ENCODE assay signal across 20 cellular contexts in the genomic region with DNA sequence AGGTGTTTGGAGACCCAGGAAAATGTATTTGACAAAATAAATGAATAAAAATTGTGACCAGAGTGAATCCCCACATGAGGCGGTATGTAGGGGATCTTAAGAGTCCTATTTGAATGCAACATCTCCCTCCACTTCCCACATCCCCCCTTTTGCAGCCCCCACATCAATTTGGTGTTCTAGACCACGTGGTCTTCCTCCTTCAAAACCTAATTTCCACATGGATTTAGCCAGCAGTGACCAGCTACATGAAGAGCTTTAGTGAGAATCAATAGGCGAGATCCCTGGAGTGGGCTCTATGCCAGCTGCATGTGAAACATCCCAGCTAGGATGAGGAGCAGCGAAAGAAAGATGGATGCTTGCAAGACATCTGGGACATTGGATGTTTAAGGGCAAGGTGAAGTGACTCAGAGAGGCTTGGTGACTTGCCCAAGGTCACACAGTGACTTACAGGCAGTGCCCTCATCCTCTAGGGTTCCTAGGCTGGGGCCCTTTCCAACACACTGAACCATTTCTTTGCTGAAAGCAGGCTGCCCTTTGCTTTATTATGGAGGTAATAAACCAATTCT. TPM values are rescaled to one million over a fixed set of nuclear protein-coding genes. Genes with fewer than 3 reads are reported as not detected.
A peak's percentile ranks its signal among the peaks of the same experiment; 100 is the strongest.
DNase-seq lines count a peak whose midpoint lies in the region; ATAC-seq and TF ChIP-seq lines count a peak whose summit lies in the region.
"Had no signal": no experiment of that assay in that cellular context is flagged by ENCODE, and none has a peak within 500 bp of the region (broad histone marks: within the 10 kb centered on the region; RNA-seq: fewer than 3 reads in every experiment).

No MANE protein-coding gene starts in this region.

- H3K9ac ChIP-seq in trophoblast cell (ENCODE audit: low read length), result no peak overlapping the region

- H3K9me3 Mint-ChIP-seq in stimulated activated naive B cell treated with anti-CD40 and anti-IgM and Interleukin-4, amounts not matched to agents 10 μg/mL and 1 μg/mL and 100 μg/mL, for 72 hours, result no peaks in the 10 kb centered on the region
- H3K9me3 Mint-ChIP-seq: HFFc6, IgD-negative memory B cell had no signal

- H2AFZ ChIP-seq in trophoblast cell (ENCODE audit: insufficient read depth, low read length, poor library complexity), result no peak overlapping the region

- no peaks in the 10 kb centered on the region for H3K36me3 Mint-ChIP-seq in stimulated activated naive B cell treated with anti-CD40 and anti-IgM and Interleukin-4, amounts not matched to agents 10 μg/mL and 1 μg/mL and 100 μg/mL, for 72 hours

- intact Hi-C loops in adrenal gland (cut with DNase I), result no loop called here

- H3K79me2 ChIP-seq in trophoblast cell (ENCODE audit: control insufficient read depth, insufficient read depth, low read length, poor library complexity), result no peaks in the 10 kb centered on the region

- H3K36me3 ChIP-seq in adrenal gland (replicated peaks in 1 of 2) (no peaks in the 10 kb centered on the region), trophoblast cell (ENCODE audit: control insufficient read depth in 1 of 2, insufficient read depth in 2 of 2, low read length in 2 of 2) (no peaks in the 10 kb centered on the region)

- H2BK5ac ChIP-seq in trophoblast cell (ENCODE audit: low read depth, low read length, poor library complexity), result no peak overlapping the region

- H3K79me1 ChIP-seq in trophoblast cell (ENCODE audit: low read length), result no peaks in the 10 kb centered on the region

- H3K4me1 Mint-ChIP-seq in stimulated activated naive B cell treated with anti-CD40 and anti-IgM and Interleukin-4, amounts not matched to agents 10 μg/mL and 1 μg/mL and 100 μg/mL, for 72 hours, result no peaks in the 10 kb centered on the region

- no peak overlapping the region for H3K18ac ChIP-seq in trophoblast cell (ENCODE audit: low read length)

- H3K14ac ChIP-seq in trophoblast cell (ENCODE audit: low read length), result no peak overlapping the region

- 52 to 64% (median 54%) methylated on average over 4 of the region's 4 CpGs for WGBS in adrenal gland, 4 donors
- no CpG with 5 or more reads among the region's 4 CpGs for WGBS in trophoblast cell (ENCODE audit: extremely low coverage, insufficient coverage, insufficient read length)

- DNase-seq in G401 (ENCODE audit: low spot score) (peak; percentile 43), adrenal gland (peak; percentile 88 to 97 (median 93)), islet precursor cell (peak; percentile 30), trophoblast cell (no peak)
- DNase-seq in stimulated activated naive B cell treated with anti-CD40 and anti-IgM and Interleukin-4, amounts not matched to agents 10 μg/mL and 1 μg/mL and 100 μg/mL, for 72 hours, result no peak
- DNase-seq: DMS53; HFFc6; Kasumi-1; MM.1S; NCI-H1092 treated with DMSO at 0.1 percent for 48 hours; NCI-H2081 treated with DMSO at 0.1 percent for 48 hours; NCI-H524 treated with DMSO at 0.1 percent for 48 hours; NK-92 treated with Interleukin-12 subunit alpha and Interleukin-12 subunit beta, amount 100 ng/mL, for 24 hours; SHP77 treated with DMSO at 0.1 percent for 48 hours had no signal

- H4K8ac ChIP-seq in trophoblast cell (ENCODE audit: low read depth, low read length), result no peak overlapping the region

- no peak overlapping the region for H3K4me3 ChIP-seq in adrenal gland
- H3K4me3 ChIP-seq in trophoblast cell (ENCODE audit: low read depth, low read length), result no peak overlapping the region

- H2BK120ac ChIP-seq in trophoblast cell (ENCODE audit: insufficient read depth, low read length, poor library complexity), result no peak overlapping the region

- no peak overlapping the region for H3K4me3 Mint-ChIP-seq in stimulated activated naive B cell treated with anti-CD40 and anti-IgM and Interleukin-4, amounts not matched to agents 10 μg/mL and 1 μg/mL and 100 μg/mL, for 72 hours
- H3K4me3 Mint-ChIP-seq: HFFc6, IgD-negative memory B cell had no signal

- H3K9me3 ChIP-seq in adrenal gland (replicated peaks in 1 of 3), result no peaks in the 10 kb centered on the region
- H3K9me3 ChIP-seq in trophoblast cell (ENCODE audit: insufficient read depth, low read depth, low read length), result no peaks in the 10 kb centered on the region

- in situ Hi-C loops in G401 (cut with HindIII; ENCODE audit: low sequenced_read_pairs), result no loop called here

- no peak overlapping the region for H2BK12ac ChIP-seq in trophoblast cell (ENCODE audit: low read length)

- peak overlapping the region; percentile 57 to 87 (median 76) for H3K27ac ChIP-seq in adrenal gland
- no peak overlapping the region for H3K27ac ChIP-seq in trophoblast cell (ENCODE audit: low read depth, low read length)
- H3K27ac ChIP-seq: C4-2B had no signal

- H3K27me3 Mint-ChIP-seq in stimulated activated naive B cell treated with anti-CD40 and anti-IgM and Interleukin-4, amounts not matched to agents 10 μg/mL and 1 μg/mL and 100 μg/mL, for 72 hours, result peaks cover 5 to 28% of the 10 kb centered on the region in 2 donors
- H3K27me3 Mint-ChIP-seq: IgD-negative memory B cell had no signal

- H3K27me3 ChIP-seq in adrenal gland, result no peaks in the 10 kb centered on the region
- no peaks in the 10 kb centered on the region for H3K27me3 ChIP-seq in trophoblast cell (ENCODE audit: insufficient read depth, low read length)

- H2AK5ac ChIP-seq in trophoblast cell (ENCODE audit: low read length), result no peak overlapping the region

- H3K4me1 ChIP-seq in adrenal gland (replicated peaks in 1 of 2) (peaks cover 19 to 50% of the 10 kb centered on the region in 2 donors), trophoblast cell (ENCODE audit: control insufficient read depth in 1 of 2, insufficient read depth in 2 of 2, low read length in 2 of 2) (no peaks in the 10 kb centered on the region)

- no peak for ATAC-seq in stimulated activated naive B cell treated with anti-CD40 and anti-IgM and Interleukin-4, amounts not matched to agents 10 μg/mL and 1 μg/mL and 100 μg/mL, for 72 hours (replicated peaks)
- no peak for ATAC-seq in HG02973 (IDR thresholded peaks at IDR 0.05; ENCODE audit: unreplicated experiment)
- no peak for ATAC-seq in HG03108 (IDR thresholded peaks at IDR 0.05; ENCODE audit: unreplicated experiment)

- no peak overlapping the region for H3K23ac ChIP-seq in trophoblast cell (ENCODE audit: low read length)

- H3K27ac Mint-ChIP-seq in stimulated activated naive B cell treated with anti-CD40 and anti-IgM and Interleukin-4, amounts not matched to agents 10 μg/mL and 1 μg/mL and 100 μg/mL, for 72 hours, result peak overlapping the region; percentile 73
- H3K27ac Mint-ChIP-seq: HFFc6, IgD-negative memory B cell had no signal

- no peak overlapping the region for H3K4me2 ChIP-seq in trophoblast cell (ENCODE audit: low read length)

- TF ChIP-seq CTCF in adrenal gland (IDR thresholded peaks at IDR 0.05), result no peak

- H4K91ac ChIP-seq in trophoblast cell (ENCODE audit: low read depth, low read length), result no peak overlapping the region

- TF ChIP-seq POLR2A in adrenal gland (IDR thresholded peaks at IDR 0.05), result peak in 1 of 2 donors; percentile 19

- no peak overlapping the region for H4K12ac ChIP-seq in trophoblast cell (ENCODE audit: low read depth, low read length)

- no peak overlapping the region for H3K4ac ChIP-seq in trophoblast cell (ENCODE audit: low read depth, low read length)

RNA-seq across cellular contexts. Expression of gene TSPAN18, which starts 23.8 kb away (rescaled TPM):
- 11.6 and 13.3 TPM in 2 replicates for total RNA-seq in G401 (2014; rRNA removed; shearing (Covaris generic))
- 100 to 1,000 TPM in 4 of 8 donors, 10 to 100 TPM in 4; 37.4 to 168 (median 78.8) TPM for total RNA-seq in adrenal gland
- 100 to 1,000 TPM in 1 of 3 donors, 10 to 100 TPM in 2; 24.5 to 130 (median 33.3) TPM for polyA plus RNA-seq in adrenal gland
- polyA plus RNA-seq in trophoblast cell (2013), result 12.0 and 12.8 TPM in 2 replicates
- total RNA-seq: HT1080, OCI-LY7 had no signal

Comparison
In these comparisons a context has a peak if more than half of its experiments do, and no peak if none do; other contexts are left out.
1. DNase-seq: peak in G401 (single experiment), adrenal gland (7 of 7) and islet precursor cell (single experiment); none in stimulated activated naive B cell treated with anti-CD40 and anti-IgM and Interleukin-4, amounts not matched to agents 10 μg/mL and 1 μg/mL and 100 μg/mL, for 72 hours (single experiment) and trophoblast cell (0 of 2).